20 cellular contexts compared by ENCODE assay signal in the genomic region with DNA sequence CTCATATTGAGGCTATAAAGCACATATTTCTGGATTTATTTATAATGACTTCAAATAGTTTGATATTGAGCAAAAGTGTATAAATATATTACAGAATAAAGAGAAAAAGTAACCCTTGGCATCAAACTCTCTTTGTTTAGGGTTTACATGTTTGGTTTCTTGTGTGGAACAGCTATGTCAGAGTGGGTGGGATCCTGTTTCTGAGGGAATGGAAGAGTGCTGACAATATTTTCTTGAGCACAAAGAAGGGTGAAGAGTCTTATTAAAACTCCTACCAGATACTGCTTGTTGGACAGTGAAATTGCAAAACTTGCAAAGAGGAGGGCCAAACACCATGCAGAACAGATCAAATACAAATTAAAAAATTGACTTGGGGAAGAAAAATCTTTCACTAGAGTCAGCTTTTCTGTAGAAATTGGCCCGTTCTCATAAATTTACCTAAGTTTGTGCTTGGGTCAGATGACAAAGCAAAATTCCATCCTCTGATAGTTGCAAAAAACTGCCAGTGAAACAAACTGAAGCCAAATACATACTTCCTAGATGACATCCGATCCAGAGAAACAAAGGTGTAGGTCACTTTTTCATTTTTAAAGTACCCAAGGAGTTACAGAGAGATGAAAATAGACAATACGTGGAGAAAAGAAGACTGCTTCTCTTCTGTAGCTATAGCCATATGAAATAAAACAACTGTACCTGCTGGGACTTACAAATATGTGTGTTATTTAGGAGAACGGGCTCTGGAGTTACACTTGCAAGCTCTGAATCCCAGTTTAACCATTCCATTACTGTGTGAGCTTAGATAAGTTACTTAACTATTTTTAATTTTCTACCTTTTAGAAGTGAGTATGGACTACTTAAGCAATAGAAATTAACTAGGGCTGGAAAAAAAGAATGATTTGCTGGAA.
DNase-seq lines count a peak whose midpoint lies in the region; ATAC-seq, FAIRE-seq and TF ChIP-seq lines count a peak whose summit lies in the region.
"Had no signal": no experiment of that assay in that cellular context is flagged by ENCODE, and none has a peak within 500 bp of the region (broad histone marks: within the 10 kb centered on the region; RNA-seq: fewer than 3 reads in every experiment).

No MANE protein-coding gene starts in this region.

- H3K9me3 ChIP-seq in body of pancreas (no peaks in the 10 kb centered on the region), HepG2 (ENCODE audit: low read length) (peaks cover 6% of the 10 kb centered on the region; the same call in 1 of the 2 replicates), subcutaneous abdominal adipose tissue (ENCODE audit: control insufficient read depth in 5 of 5, low read length in 5 of 5) (peaks cover 0 to under 1% (median 0%) of the 10 kb centered on the region in 5 donors), gastrocnemius medialis (no peaks in the 10 kb centered on the region)
- H3K9me3 ChIP-seq: BE2C, upper lobe of left lung had no signal

- POLR2A ChIA-PET in HepG2 (lab: Yijun Ruan, JAX): no interaction called here

- TF ChIP-seq RAD21 in HepG2 (CRISPR knock-in tag; IDR thresholded peaks at IDR 0.05): no peak

- TF ChIP-seq EP300 in HepG2 (IDR thresholded peaks at IDR 0.05; ENCODE audit: low read depth in 2 of 2, low read length in 2 of 2): no peak
- TF ChIP-seq EP300 in HepG2 (CRISPR knock-in tag; IDR thresholded peaks at IDR 0.05; ENCODE audit: borderline replicate concordance): no peak

- H3K27me3 ChIP-seq in body of pancreas (no peaks in the 10 kb centered on the region), HepG2 (ENCODE audit: control insufficient read depth in 1 of 2, insufficient read depth in 2 of 2, low read length in 2 of 2) (no peaks in the 10 kb centered on the region), subcutaneous abdominal adipose tissue (ENCODE audit: control insufficient read depth in 5 of 5, insufficient read depth in 4 of 5, low read length in 5 of 5) (no peaks in the 10 kb centered on the region), gastrocnemius medialis (no peaks in the 10 kb centered on the region)
- H3K27me3 ChIP-seq: BE2C, upper lobe of left lung had no signal

- H3K9ac ChIP-seq in HepG2 (ENCODE audit: insufficient read depth, low read depth, low read length): no peak overlapping the region
- no peak overlapping the region for H3K9ac ChIP-seq in subcutaneous abdominal adipose tissue (ENCODE audit: low read length in 5 of 5)

- no peaks in the 10 kb centered on the region for H4K20me1 ChIP-seq in HepG2 (ENCODE audit: insufficient read depth, low read length)

- TF ChIP-seq CTCF in body of pancreas (IDR thresholded peaks at IDR 0.05) (no peak), HepG2 (CRISPR knock-in tag; IDR thresholded peaks at IDR 0.05) (no peak), gastrocnemius medialis (IDR thresholded peaks at IDR 0.05 in 4 of 5, conservative IDR thresholded peaks at IDR 0.05 in 1 of 5) (no peak)

- H3K4me1 ChIP-seq in body of pancreas: peaks cover 57% of the 10 kb centered on the region
- peaks cover 33% of the 10 kb centered on the region for H3K4me1 ChIP-seq in HepG2 (ENCODE audit: insufficient read depth, low read length)
- H3K4me1 ChIP-seq in subcutaneous abdominal adipose tissue (ENCODE audit: control insufficient read depth in 5 of 5, insufficient read depth in 5 of 5, low read length in 5 of 5): peaks cover 0 to 11% (median 5%) of the 10 kb centered on the region in 5 donors
- H3K4me1 ChIP-seq in gastrocnemius medialis: peaks cover 12 to 24% of the 10 kb centered on the region in 2 donors

- CTCF ChIA-PET in HepG2 (lab: Yijun Ruan, JAX; ENCODE audit: low intra/inter-chr PET ratio, low total read pairs): no interaction called here

- FAIRE-seq in HepG2 (lab: Jason Lieb, UNC): no peak

- peak overlapping the region; percentile 71 for H3K4me2 ChIP-seq in HepG2 (ENCODE audit: low read depth, low read length)

- in situ Hi-C loops in HepG2 (cut with HindIII; ENCODE audit: extremely low pct_ligation_motif_present, low pct_unique_long_range_greater_than_20kb): loop anchor here (25.0 kb wide), 1 partner anchor 817 kb away; no protein-coding TSS in a partner anchor
- in situ Hi-C loops in gastrocnemius medialis (cut with MboI; ENCODE audit: low sequenced_read_pairs in 4 of 4): loop anchor here in 1 of 4 donors (25.0 kb wide), 1 partner anchor 217 kb away; no protein-coding TSS in a partner anchor

- H2AFZ ChIP-seq in HepG2 (ENCODE audit: low read length): no peak overlapping the region

- H3K36me3 ChIP-seq in body of pancreas (replicated peaks in 1 of 2; ENCODE audit: insufficient read depth in 1 of 2, low read depth in 2 of 2) (no peaks in the 10 kb centered on the region), HepG2 (replicated peaks in 1 of 2; ENCODE audit: control insufficient read depth in 1 of 2, insufficient read depth in 2 of 2, low read length in 2 of 2) (no peaks in the 10 kb centered on the region), subcutaneous abdominal adipose tissue (ENCODE audit: control insufficient read depth in 5 of 5, insufficient read depth in 5 of 5, low read length in 5 of 5) (no peaks in the 10 kb centered on the region), gastrocnemius medialis (no peaks in the 10 kb centered on the region)
- H3K36me3 ChIP-seq: BE2C, upper lobe of left lung had no signal

- H3K27ac ChIP-seq in body of pancreas (peak overlapping the region; percentile 13 to 92 (median 76)), HepG2 (ENCODE audit: extremely low read length, insufficient read depth, low read length) (peak overlapping the region; percentile 19), subcutaneous abdominal adipose tissue (ENCODE audit: low read depth, low read length) (peak overlapping the region; percentile 8), gastrocnemius medialis (no peak overlapping the region)
- H3K27ac ChIP-seq: epithelial cell of prostate had no signal

- TF ChIP-seq POLR2A in body of pancreas (IDR thresholded peaks at IDR 0.05) (no peak), HepG2 (IDR thresholded peaks at IDR 0.05; ENCODE audit: insufficient read depth in 1 of 2, low read depth in 2 of 2, low read length in 2 of 2) (no peak), gastrocnemius medialis (IDR thresholded peaks at IDR 0.05) (no peak)

- H3K79me2 ChIP-seq in HepG2 (ENCODE audit: insufficient read depth, low read length): no peaks in the 10 kb centered on the region

- intact Hi-C loops in body of pancreas (cut with DNase I): no loop called here
- intact Hi-C loops in HepG2 (cut with micrococcal nuclease; ENCODE audit: unreplicated experiment): no loop called here
- intact Hi-C loops in gastrocnemius medialis (cut with DNase I; ENCODE audit: low total_unique reads): no loop called here

- ATAC-seq in body of pancreas: peak; percentile 69
- no peak for ATAC-seq in HepG2
- ATAC-seq in gastrocnemius medialis: no peak
- ATAC-seq: activated naive CD8-positive, alpha-beta T cell treated with anti-CD3 and anti-CD28 coated beads, Interleukin-2, amount 50 U/mL, for 24 hours; activated T-cell treated with anti-CD3 and anti-CD28 coated beads, Interleukin-2, amount 50 U/mL, for 72 hours; left cardiac atrium; naive thymus-derived CD8-positive, alpha-beta T cell; right cardiac atrium had no signal

- 3% methylated on average over 4 of the region's 4 CpGs for WGBS in body of pancreas, 2 donors
- WGBS in HepG2 (ENCODE audit: low lambda C conversion rate): 32% methylated on average over 4 of the region's 4 CpGs

- H3K4me3 ChIP-seq in body of pancreas (no peak overlapping the region), HepG2 (replicated peaks in 1 of 3; ENCODE audit: insufficient read depth in 1 of 3, low read depth in 2 of 3, low read length in 3 of 3) (no peak overlapping the region; a peak in 1 of 6 replicates), subcutaneous abdominal adipose tissue (ENCODE audit: low read depth in 1 of 5, low read length in 5 of 5) (no peak overlapping the region), gastrocnemius medialis (no peak overlapping the region)
- H3K4me3 ChIP-seq: upper lobe of left lung had no signal

- no TSS peak for BruUV-seq in HepG2 (replicated peaks; lab: Mats Ljungman, UMichigan)

- peak; percentile 47 for DNase-seq in HT-29 (ENCODE audit: low spot score)
- no peak for DNase-seq in body of pancreas
- DNase-seq in HepG2 (ENCODE audit: low spot score): no peak
- no peak for DNase-seq in GM19240 (ENCODE audit: insufficient read length, low spot score)
- DNase-seq in gastrocnemius medialis: no peak
- DNase-seq in NCI-H2227 (lab: John Stamatoyannopoulos, UW; ENCODE audit: unreplicated experiment): no peak
- DNase-seq: activated CD4-positive, alpha-beta T cell treated with anti-CD3 and anti-CD28 coated beads, Interleukin-2, amount 50 U/mL, for 48 hours; activated naive CD8-positive, alpha-beta T cell treated with anti-CD3 and anti-CD28 coated beads, Interleukin-2, amount 50 U/mL, for 24 hours; activated T-cell treated with anti-CD3 and anti-CD28 coated beads, Interleukin-2, amount 50 U/mL, for 72 hours; BE2C; H7; left cardiac atrium; naive thymus-derived CD8-positive, alpha-beta T cell; NCI-H82; right cardiac atrium; Right ventricle myocardium superior; stimulated activated CD4-positive, alpha-beta T cell treated with anti-CD3 and anti-CD28 coated beads, Interleukin-4, amount 100 ng/mL, for 1 hour; upper lobe of left lung had no signal

TF ChIP-seq in HepG2, 621 proteins besides CTCF, POLR2A, EP300 and RAD21 (continues in another document):
- no peak for TF ChIP-seq ATM (IDR thresholded peaks at IDR 0.05; ENCODE audit: borderline replicate concordance)
- no peak for TF ChIP-seq FOXP1 (IDR thresholded peaks at IDR 0.05)
- no peak for TF ChIP-seq FOXP1 (CRISPR knock-in tag; IDR thresholded peaks at IDR 0.05)
- TF ChIP-seq ZNF317 (CRISPR knock-in tag; IDR thresholded peaks at IDR 0.05): no peak
- TF ChIP-seq, protein P1, sequence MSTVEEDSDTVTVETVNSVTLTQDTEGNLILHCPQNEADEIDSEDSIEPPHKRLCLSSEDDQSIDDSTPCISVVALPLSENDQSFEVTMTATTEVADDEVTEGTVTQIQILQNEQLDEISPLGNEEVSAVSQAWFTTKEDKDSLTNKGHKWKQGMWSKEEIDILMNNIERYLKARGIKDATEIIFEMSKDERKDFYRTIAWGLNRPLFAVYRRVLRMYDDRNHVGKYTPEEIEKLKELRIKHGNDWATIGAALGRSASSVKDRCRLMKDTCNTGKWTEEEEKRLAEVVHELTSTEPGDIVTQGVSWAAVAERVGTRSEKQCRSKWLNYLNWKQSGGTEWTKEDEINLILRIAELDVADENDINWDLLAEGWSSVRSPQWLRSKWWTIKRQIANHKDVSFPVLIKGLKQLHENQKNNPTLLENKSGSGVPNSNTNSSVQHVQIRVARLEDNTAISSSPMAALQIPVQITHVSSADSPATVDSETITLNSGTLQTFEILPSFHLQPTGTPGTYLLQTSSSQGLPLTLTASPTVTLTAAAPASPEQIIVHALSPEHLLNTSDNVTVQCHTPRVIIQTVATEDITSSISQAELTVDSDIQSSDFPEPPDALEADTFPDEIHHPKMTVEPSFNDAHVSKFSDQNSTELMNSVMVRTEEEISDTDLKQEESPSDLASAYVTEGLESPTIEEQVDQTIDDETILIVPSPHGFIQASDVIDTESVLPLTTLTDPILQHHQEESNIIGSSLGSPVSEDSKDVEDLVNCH (CRISPR knock-in tag; IDR thresholded peaks at IDR 0.05): no peak
- no peak for TF ChIP-seq CC2D1A (CRISPR knock-in tag; IDR thresholded peaks at IDR 0.05)
- no peak for TF ChIP-seq ZBTB20 (CRISPR knock-in tag; IDR thresholded peaks at IDR 0.05; ENCODE audit: borderline replicate concordance, low read depth)
- no peak for TF ChIP-seq KLF16 (CRISPR knock-in tag; IDR thresholded peaks at IDR 0.05)

Comparison
In these comparisons a context has a peak if more than half of its experiments do, and no peak if none do; other contexts are left out.
1. H3K27ac ChIP-seq: peak in body of pancreas (4 of 4), HepG2 (single experiment) and subcutaneous abdominal adipose tissue (single experiment); none in gastrocnemius medialis (0 of 4).